Comparison of ENCODE assay signal across 10 cellular contexts in genomic region chr3:12990781-12991480, GRCh38.
DNase-seq lines count a peak whose midpoint lies in the region; ATAC-seq, FAIRE-seq and TF ChIP-seq lines count a peak whose summit lies in the region.
"Had no signal": no experiment of that assay in that cellular context is flagged by ENCODE, and none has a peak within 500 bp of the region (broad histone marks: within the 10 kb centered on the region; RNA-seq: fewer than 3 reads in every experiment).

No MANE protein-coding gene starts in this region.

- no peak overlapping the region for H3K56ac ChIP-seq in H9 (ENCODE audit: insufficient read length, low read depth, low read length)

- H3K4me2 ChIP-seq in H9 (ENCODE audit: insufficient read depth, insufficient read length, low read length) (no peak overlapping the region), mesenchymal stem cell (ENCODE audit: low read length, poor library complexity, severe bottlenecking) (no peak overlapping the region)

- no peak overlapping the region for H3K18ac ChIP-seq in H9 (ENCODE audit: insufficient read length, low read depth, low read length)
- H3K18ac ChIP-seq in mesenchymal stem cell (ENCODE audit: low read depth in 1 of 2, low read length in 2 of 2), result no peak overlapping the region

- H3K9me3 Mint-ChIP-seq in H9, result peaks cover 6 to 8% of the 10 kb centered on the region in 2 experiments; a peak in 3 of 5 replicates

- no peak for FAIRE-seq in GM19239 (lab: Jason Lieb, UNC)

- no peak overlapping the region for H3K4me3 ChIP-seq in AG09309 (ENCODE audit: control insufficient read depth, low read depth, low read length)
- no peak overlapping the region for H3K4me3 ChIP-seq in astrocyte of the spinal cord (ENCODE audit: low read depth, low read length)
- H3K4me3 ChIP-seq in mesenchymal stem cell (ENCODE audit: insufficient read depth in 1 of 2, low read depth in 1 of 2, low read length in 2 of 2), result no peak overlapping the region
- H3K4me3 ChIP-seq: Peyer's patch had no signal

- no peak overlapping the region; a peak in 1 of 7 replicates for H3K27ac Mint-ChIP-seq in H9

- H3K9me3 ChIP-seq in H9 (ENCODE audit: control insufficient read depth, low read depth, low read length), result no peaks in the 10 kb centered on the region
- H3K9me3 ChIP-seq in mesenchymal stem cell (ENCODE audit: control insufficient read depth, low read length), result no peaks in the 10 kb centered on the region
- H3K9me3 ChIP-seq: Peyer's patch had no signal

- H3K4me1 ChIP-seq in H9 (ENCODE audit: insufficient read depth, low read length) (0 out of 2 replicates have a peak, but pooled peaks cover 3% of the 10 kb centered on the region), mesenchymal stem cell (ENCODE audit: control insufficient read depth, insufficient read depth, low read depth, low read length) (peaks cover 30% of the 10 kb centered on the region)

- H4K8ac ChIP-seq in H9 (replicated peaks; ENCODE audit: insufficient read length, low read depth, low read length), result no peak overlapping the region
- H4K8ac ChIP-seq in mesenchymal stem cell (ENCODE audit: low read length), result peak overlapping the region; percentile 33

- H3K79me1 ChIP-seq in H9 (ENCODE audit: insufficient read depth, low read depth, low read length, poor library complexity, severe bottlenecking) (no peaks in the 10 kb centered on the region), mesenchymal stem cell (replicated peaks; ENCODE audit: low read length, poor library complexity, severe bottlenecking) (peaks cover 15% of the 10 kb centered on the region)

- no peaks in the 10 kb centered on the region; the same call in 1 of the 2 replicates for H3K27me3 ChIP-seq in H9 (ENCODE audit: insufficient read depth, low read length)
- no peaks in the 10 kb centered on the region for H3K27me3 ChIP-seq in mesenchymal stem cell (ENCODE audit: control insufficient read depth in 1 of 2, insufficient read depth in 1 of 2, low read length in 2 of 2)
- H3K27me3 ChIP-seq: Peyer's patch had no signal

- in situ Hi-C loops in astrocyte of the spinal cord (cut with HindIII; ENCODE audit: low sequenced_read_pairs), result no loop called here

- ATAC-seq in HG03469 (IDR thresholded peaks at IDR 0.05; ENCODE audit: unreplicated experiment) (no peak), GM18868 (IDR thresholded peaks at IDR 0.05; ENCODE audit: unreplicated experiment) (no peak)

- no peak overlapping the region for H3T11ph ChIP-seq in H9 (ENCODE audit: low read length)

- no peak overlapping the region for H4K5ac ChIP-seq in H9 (ENCODE audit: insufficient read length, low read depth, low read length)

- peaks cover 11% of the 10 kb centered on the region for H3K23me2 ChIP-seq in H9 (ENCODE audit: insufficient read length, low read depth, low read length, poor library complexity, severe bottlenecking)

- H3K27me3 Mint-ChIP-seq in H9 (ENCODE audit: low read depth), result peaks cover 45% of the 10 kb centered on the region

- H4K20me1 ChIP-seq in H9 (ENCODE audit: control insufficient read depth, insufficient read depth, insufficient read length), result no peaks in the 10 kb centered on the region

- H3K36me3 ChIP-seq in mesenchymal stem cell (ENCODE audit: control insufficient read depth in 1 of 2, insufficient read depth in 2 of 2, low read depth in 1 of 2, low read length in 2 of 2), result peaks cover 0 to 4% of the 10 kb centered on the region in 2 experiments
- H3K36me3 ChIP-seq: Peyer's patch had no signal

- H3K23ac ChIP-seq in H9 (ENCODE audit: insufficient read length, low read depth, low read length), result no peak overlapping the region
- no peak overlapping the region for H3K23ac ChIP-seq in mesenchymal stem cell (ENCODE audit: low read length in 2 of 2)

- H3K4me1 Mint-ChIP-seq in H9, result peaks cover 23 to 26% of the 10 kb centered on the region in 2 experiments

- H3K9ac ChIP-seq in H9 (ENCODE audit: extremely low read depth, insufficient read length, low read length) (no peak overlapping the region), mesenchymal stem cell (ENCODE audit: low read length) (peak overlapping the region; percentile 46)

- H3K4ac ChIP-seq in H9 (ENCODE audit: low read depth, low read length), result no peak overlapping the region
- H3K4ac ChIP-seq in mesenchymal stem cell (ENCODE audit: low read depth in 1 of 2, low read length in 2 of 2), result no peak overlapping the region

- H3K4me3 Mint-ChIP-seq in H9, result no peak overlapping the region

- no peak overlapping the region for H2AK5ac ChIP-seq in H9 (ENCODE audit: insufficient read length, low read length)
- H2AK5ac ChIP-seq in mesenchymal stem cell (ENCODE audit: low read length, severe bottlenecking), result no peak overlapping the region

- H2BK5ac ChIP-seq in H9 (ENCODE audit: insufficient read length, low read length), result no peak overlapping the region
- H2BK5ac ChIP-seq in mesenchymal stem cell (ENCODE audit: low read depth, low read length, poor library complexity, severe bottlenecking), result no peak overlapping the region

- H3K27ac ChIP-seq in H9 (ENCODE audit: insufficient read length, low read depth, low read length) (no peak overlapping the region), mesenchymal stem cell (ENCODE audit: low read length, poor library complexity, severe bottlenecking) (peak overlapping the region; percentile 24)
- H3K27ac ChIP-seq: Peyer's patch had no signal

- TF ChIP-seq CTCF in AG09309 (IDR thresholded peaks at IDR 0.05; ENCODE audit: control insufficient read depth, insufficient read depth, low read depth, low read length, missing control alignments) (no peak), H9 (conservative IDR thresholded peaks at IDR 0.05) (no peak), astrocyte of the spinal cord (IDR thresholded peaks at IDR 0.05; ENCODE audit: low read depth, low read length) (no peak)

- WGBS in H9 (ENCODE audit: extremely low coverage, insufficient read length, low lambda C conversion rate), result no CpG with 5 or more reads among the region's 16 CpGs
- WGBS in mesenchymal stem cell, result 68% methylated on average over 16 of the region's 16 CpGs

- 0 out of 2 replicates have a peak overlapping the region, but pooled peaks have one; percentile 13 for H3K14ac ChIP-seq in H9 (ENCODE audit: insufficient read depth, low read length)
- H3K14ac ChIP-seq in mesenchymal stem cell (ENCODE audit: low read length in 2 of 2), result no peak overlapping the region

- no peak overlapping the region for H2BK20ac ChIP-seq in H9 (ENCODE audit: low read depth, low read length, poor library complexity, severe bottlenecking)

- H2AFZ ChIP-seq in H9 (ENCODE audit: low read length) (no peak overlapping the region), mesenchymal stem cell (ENCODE audit: low read depth, low read length) (no peak overlapping the region)

- DNase-seq in AG09309 (ENCODE audit: low read depth) (peak; percentile 67), H9 (no peak), astrocyte of the spinal cord (ENCODE audit: low read depth, low spot score) (peak; percentile 70), mesenchymal stem cell (peak; percentile 88), GM19239 (ENCODE audit: insufficient read length, low spot score) (no peak), NCI-H1092 (lab: John Stamatoyannopoulos, UW) (no peak)
- DNase-seq: activated CD4-positive, alpha-beta T cell treated with anti-CD3 and anti-CD28 coated beads, Interleukin-2, amount 50 U/mL, for 4 hours had no signal

- H3K36me3 Mint-ChIP-seq in H9 (ENCODE audit: insufficient read depth in 1 of 3, low read depth in 3 of 3), result peaks cover 4 to 8% (median 4%) of the 10 kb centered on the region in 3 experiments

- no peaks in the 10 kb centered on the region for H3K79me2 ChIP-seq in H9 (ENCODE audit: insufficient read depth, low read length)

- H4K91ac ChIP-seq in H9 (ENCODE audit: insufficient read length, low read depth, low read length) (no peak overlapping the region), mesenchymal stem cell (ENCODE audit: low read length) (no peak overlapping the region)

- no peak overlapping the region for H2BK12ac ChIP-seq in H9 (ENCODE audit: insufficient read length, low read depth, low read length)
- H2BK12ac ChIP-seq in mesenchymal stem cell (ENCODE audit: low read length in 2 of 2), result peak overlapping the region in 1 of 2 experiments; percentile 64

- H2BK120ac ChIP-seq in H9 (ENCODE audit: low read depth, low read length, poor library complexity, severe bottlenecking), result no peak overlapping the region
- no peak overlapping the region for H2BK120ac ChIP-seq in mesenchymal stem cell (ENCODE audit: low read depth, low read length)

- H2BK15ac ChIP-seq in H9 (ENCODE audit: low read depth, low read length) (no peak overlapping the region), mesenchymal stem cell (ENCODE audit: low read depth, poor library complexity, severe bottlenecking) (no peak overlapping the region)

Comparison
In these comparisons a context has a peak if more than half of its experiments do, and no peak if none do; other contexts are left out.
1. DNase-seq: peak in AG09309 (single experiment), astrocyte of the spinal cord (single experiment) and mesenchymal stem cell (single experiment); none in H9 (single experiment), GM19239 (single experiment) and NCI-H1092 (single experiment).